In the genomic region with DNA sequence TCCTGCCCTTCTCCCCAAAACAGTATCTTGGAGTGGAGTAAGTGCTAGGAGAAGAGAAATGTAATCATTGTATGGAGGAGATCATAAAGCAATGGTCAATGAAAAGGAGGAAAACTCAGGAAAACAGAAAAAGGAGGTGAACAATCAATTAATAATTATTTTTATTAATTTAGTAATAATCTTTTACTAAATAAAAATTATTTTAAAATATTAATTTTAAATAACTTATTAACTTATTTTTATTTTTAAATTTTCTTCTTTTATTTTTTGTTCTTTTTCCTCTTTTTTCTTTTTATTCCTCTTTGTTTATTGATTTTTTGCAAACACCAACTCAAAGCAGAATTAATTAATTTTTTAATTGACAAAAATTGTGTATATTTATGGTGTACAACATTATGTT, we compare ENCODE assay signal across 15 cellular contexts.
"Had no signal": no experiment of that assay in that cellular context is flagged by ENCODE, and none has a peak within 500 bp of the region (broad histone marks: within the 10 kb centered on the region; RNA-seq: fewer than 3 reads in every experiment).

No MANE protein-coding gene starts in this region.

- H3K4me3 ChIP-seq: esophagus squamous epithelium, sigmoid colon, skin epidermis, suprapubic skin, thyroid gland, upper lobe of left lung had no signal

- H3K4me1 ChIP-seq: esophagus squamous epithelium, sigmoid colon, suprapubic skin, thyroid gland, upper lobe of left lung had no signal

- H3K4me3 Mint-ChIP-seq: central memory CD8-positive, alpha-beta T cell; effector memory CD8-positive, alpha-beta T cell; natural killer cell treated with Interleukin-12 subunit alpha and Interleukin-12 subunit beta and Interleukin-15 and Interleukin-18, amount 100 ng/mL, for 72 hours had no signal

- H3K4me1 Mint-ChIP-seq: central memory CD8-positive, alpha-beta T cell had no signal

- H3K9me3 Mint-ChIP-seq: central memory CD8-positive, alpha-beta T cell; effector memory CD8-positive, alpha-beta T cell; natural killer cell treated with Interleukin-12 subunit alpha and Interleukin-12 subunit beta and Interleukin-15 and Interleukin-18, amount 100 ng/mL, for 72 hours had no signal

- H3K27ac Mint-ChIP-seq: effector memory CD8-positive, alpha-beta T cell; natural killer cell treated with Interleukin-12 subunit alpha and Interleukin-12 subunit beta and Interleukin-15 and Interleukin-18, amount 100 ng/mL, for 72 hours had no signal

- H3K27me3 ChIP-seq: sigmoid colon, suprapubic skin, thyroid gland, upper lobe of left lung had no signal

- H3K36me3 ChIP-seq: esophagus squamous epithelium, sigmoid colon, suprapubic skin, thyroid gland, upper lobe of left lung had no signal

- H3K36me3 Mint-ChIP-seq: natural killer cell treated with Interleukin-12 subunit alpha and Interleukin-12 subunit beta and Interleukin-15 and Interleukin-18, amount 100 ng/mL, for 72 hours had no signal

- H3K27ac ChIP-seq: esophagus squamous epithelium, sigmoid colon, skin epidermis, suprapubic skin, thyroid gland, upper lobe of left lung had no signal

- H3K9me3 ChIP-seq: esophagus squamous epithelium, sigmoid colon, suprapubic skin, thyroid gland, upper lobe of left lung had no signal

- DNase-seq: effector memory CD8-positive, alpha-beta T cell; esophagus squamous epithelium; head of caudate nucleus; hippocampal formation; kidney glomerular epithelial cell; mammary epithelial cell; sigmoid colon; stimulated activated CD4-positive, alpha-beta T cell treated with anti-CD3 and anti-CD28 coated beads, Interleukin-2, amount 100 ng/mL, for 48 hours; stimulated activated naive CD4-positive, alpha-beta T cell treated with Interleukin-2 at 50 U/mL for 16 hours; thyroid gland; upper lobe of left lung had no signal
